14 cellular contexts compared by ENCODE assay signal in the genomic region with DNA sequence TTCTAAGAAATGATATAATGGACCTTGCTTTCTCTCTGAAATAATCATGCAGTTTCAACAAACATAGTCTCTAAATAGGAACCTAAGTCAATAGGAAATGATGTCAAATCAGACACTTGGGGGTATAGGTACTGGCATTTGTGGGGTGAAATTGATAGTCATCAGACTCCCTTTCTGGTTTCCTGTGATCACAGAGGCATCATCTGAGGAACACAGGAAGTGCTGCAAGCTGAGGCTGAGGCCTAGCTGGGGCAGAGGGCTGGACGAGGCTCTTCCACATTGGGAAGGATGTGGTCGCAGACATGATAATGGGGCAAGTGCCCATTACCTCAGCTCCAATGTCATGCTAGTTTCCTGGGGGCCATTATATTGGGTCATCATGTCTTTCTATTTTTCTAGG.
A peak's percentile ranks its signal among the peaks of the same experiment; 100 is the strongest.
DNase-seq lines count a peak whose midpoint lies in the region; TF ChIP-seq lines count a peak whose summit lies in the region.
"Had no signal": no experiment of that assay in that cellular context is flagged by ENCODE, and none has a peak within 500 bp of the region (broad histone marks: within the 10 kb centered on the region; RNA-seq: fewer than 3 reads in every experiment).

No MANE protein-coding gene starts in this region.

- WGBS in thyroid gland, 2 donors = 90 to 100% methylated on average over 2 of the region's 2 CpGs

- peak overlapping the region; percentile 11 for H3K27ac Mint-ChIP-seq in activated T-cell treated with anti-CD3 and anti-CD28 coated beads, Interleukin-2, amount 50 U/mL, for 24 hours
- peak overlapping the region; percentile 60 for H3K27ac Mint-ChIP-seq in activated T-helper 2 cell treated with anti-CD3 and anti-CD28 coated beads, Interferon-gamma antibody, Interleukin-2, Interleukin-4, amounts not matched to agents 10 μg/mL and 5 μg/mL and 100 μg/mL, durations not matched to agents 14 hours and 24 hours and 36 hours

- H3K9me3 Mint-ChIP-seq in activated T-cell treated with anti-CD3 and anti-CD28 coated beads, Interleukin-2, amount 50 U/mL, for 24 hours = no peaks in the 10 kb centered on the region
- no peaks in the 10 kb centered on the region for H3K9me3 Mint-ChIP-seq in activated T-helper 2 cell treated with anti-CD3 and anti-CD28 coated beads, Interferon-gamma antibody, Interleukin-2, Interleukin-4, amounts not matched to agents 10 μg/mL and 5 μg/mL and 100 μg/mL, durations not matched to agents 14 hours and 24 hours and 36 hours

- TF ChIP-seq POLR2A in NB4 (IDR thresholded peaks at IDR 0.05; ENCODE audit: extremely low read depth, insufficient read length) = no peak
- TF ChIP-seq POLR2A in thyroid gland (IDR thresholded peaks at IDR 0.05) = no peak

- TF ChIP-seq CTCF in NB4 (IDR thresholded peaks at IDR 0.05; ENCODE audit: low read depth, low read length) (no peak), thyroid gland (IDR thresholded peaks at IDR 0.05) (no peak)

- intact Hi-C loops in activated T-helper 2 cell treated with anti-CD3 and anti-CD28 coated beads, Interferon-gamma antibody, Interleukin-2, Interleukin-4, amounts not matched to agents 10 μg/mL and 5 μg/mL and 100 μg/mL, durations not matched to agents 14 hours and 24 hours and 36 hours (cut with micrococcal nuclease) = no loop called here
- intact Hi-C loops in thyroid gland (cut with DNase I) = no loop called here

- no peaks in the 10 kb centered on the region for H3K36me3 ChIP-seq in thyroid gland
- H3K36me3 ChIP-seq in MG63 = no peaks in the 10 kb centered on the region

- no peak for DNase-seq in activated T-cell treated with anti-CD3 and anti-CD28 coated beads, Interleukin-2, amount 50 U/mL, for 24 hours
- DNase-seq in activated T-cell treated with anti-CD3 and anti-CD28 coated beads, Interleukin-2, amount 50 U/mL, for 48 hours = no peak
- DNase-seq in NB4 (ENCODE audit: low read depth) (peak; percentile 98), thyroid gland (no peak), NCI-H2029 (lab: John Stamatoyannopoulos, UW) (no peak), iPS-NIHi11 (ENCODE audit: low spot score) (no peak), MG63 (no peak)
- DNase-seq in activated T-helper 2 cell treated with anti-CD3 and anti-CD28 coated beads, Interferon-gamma antibody, Interleukin-2, Interleukin-4, amounts not matched to agents 10 μg/mL and 5 μg/mL and 100 μg/mL, durations not matched to agents 14 hours and 24 hours and 36 hours (ENCODE audit: low spot score) = no peak
- DNase-seq: activated CD8-positive, alpha-beta memory T cell treated with anti-CD3 and anti-CD28 coated beads, Interleukin-2, amount 50 U/mL, for 48 hours; NCI-H1105 treated with DMSO at 0.1 percent for 48 hours; posterior cingulate gyrus; SHP77 treated with DMSO at 0.1 percent for 48 hours; stimulated activated naive CD4-positive, alpha-beta T cell had no signal

- peak overlapping the region in 2 of 3 donors; percentile 28 to 50 for H3K27ac ChIP-seq in thyroid gland

- H3K9me3 ChIP-seq in thyroid gland (no peaks in the 10 kb centered on the region), MG63 (no peaks in the 10 kb centered on the region)

- no peaks in the 10 kb centered on the region for H3K27me3 ChIP-seq in thyroid gland
- no peaks in the 10 kb centered on the region for H3K27me3 ChIP-seq in MG63

- peaks cover 11 to 27% of the 10 kb centered on the region in 2 donors for H3K4me1 ChIP-seq in thyroid gland

- H3K4me1 Mint-ChIP-seq in activated T-cell treated with anti-CD3 and anti-CD28 coated beads, Interleukin-2, amount 50 U/mL, for 24 hours (ENCODE audit: low read depth) = peaks cover 29% of the 10 kb centered on the region
- peaks cover 11% of the 10 kb centered on the region for H3K4me1 Mint-ChIP-seq in activated T-helper 2 cell treated with anti-CD3 and anti-CD28 coated beads, Interferon-gamma antibody, Interleukin-2, Interleukin-4, amounts not matched to agents 10 μg/mL and 5 μg/mL and 100 μg/mL, durations not matched to agents 14 hours and 24 hours and 36 hours (ENCODE audit: low read depth)

- H3K4me3 ChIP-seq in NB4 (ENCODE audit: low read depth, low read length) (no peak overlapping the region), thyroid gland (replicated peaks in 1 of 3) (no peak overlapping the region), MG63 (no peak overlapping the region)
- H3K4me3 ChIP-seq: smooth muscle cell had no signal

- H3K4me3 Mint-ChIP-seq in activated T-cell treated with anti-CD3 and anti-CD28 coated beads, Interleukin-2, amount 50 U/mL, for 24 hours = no peak overlapping the region
- peak overlapping the region; percentile 17 for H3K4me3 Mint-ChIP-seq in activated T-helper 2 cell treated with anti-CD3 and anti-CD28 coated beads, Interferon-gamma antibody, Interleukin-2, Interleukin-4, amounts not matched to agents 10 μg/mL and 5 μg/mL and 100 μg/mL, durations not matched to agents 14 hours and 24 hours and 36 hours (ENCODE audit: low read depth)

- no peaks in the 10 kb centered on the region for H3K36me3 Mint-ChIP-seq in activated T-cell treated with anti-CD3 and anti-CD28 coated beads, Interleukin-2, amount 50 U/mL, for 24 hours (ENCODE audit: low read depth)
- peaks cover 3% of the 10 kb centered on the region for H3K36me3 Mint-ChIP-seq in activated T-helper 2 cell treated with anti-CD3 and anti-CD28 coated beads, Interferon-gamma antibody, Interleukin-2, Interleukin-4, amounts not matched to agents 10 μg/mL and 5 μg/mL and 100 μg/mL, durations not matched to agents 14 hours and 24 hours and 36 hours (ENCODE audit: low read depth)

- H3K27me3 Mint-ChIP-seq in activated T-cell treated with anti-CD3 and anti-CD28 coated beads, Interleukin-2, amount 50 U/mL, for 24 hours = no peaks in the 10 kb centered on the region
- H3K27me3 Mint-ChIP-seq in activated T-helper 2 cell treated with anti-CD3 and anti-CD28 coated beads, Interferon-gamma antibody, Interleukin-2, Interleukin-4, amounts not matched to agents 10 μg/mL and 5 μg/mL and 100 μg/mL, durations not matched to agents 14 hours and 24 hours and 36 hours (ENCODE audit: low read depth) = no peaks in the 10 kb centered on the region
